Comparison of ENCODE assay signal across 8 cellular contexts in the genomic region with DNA sequence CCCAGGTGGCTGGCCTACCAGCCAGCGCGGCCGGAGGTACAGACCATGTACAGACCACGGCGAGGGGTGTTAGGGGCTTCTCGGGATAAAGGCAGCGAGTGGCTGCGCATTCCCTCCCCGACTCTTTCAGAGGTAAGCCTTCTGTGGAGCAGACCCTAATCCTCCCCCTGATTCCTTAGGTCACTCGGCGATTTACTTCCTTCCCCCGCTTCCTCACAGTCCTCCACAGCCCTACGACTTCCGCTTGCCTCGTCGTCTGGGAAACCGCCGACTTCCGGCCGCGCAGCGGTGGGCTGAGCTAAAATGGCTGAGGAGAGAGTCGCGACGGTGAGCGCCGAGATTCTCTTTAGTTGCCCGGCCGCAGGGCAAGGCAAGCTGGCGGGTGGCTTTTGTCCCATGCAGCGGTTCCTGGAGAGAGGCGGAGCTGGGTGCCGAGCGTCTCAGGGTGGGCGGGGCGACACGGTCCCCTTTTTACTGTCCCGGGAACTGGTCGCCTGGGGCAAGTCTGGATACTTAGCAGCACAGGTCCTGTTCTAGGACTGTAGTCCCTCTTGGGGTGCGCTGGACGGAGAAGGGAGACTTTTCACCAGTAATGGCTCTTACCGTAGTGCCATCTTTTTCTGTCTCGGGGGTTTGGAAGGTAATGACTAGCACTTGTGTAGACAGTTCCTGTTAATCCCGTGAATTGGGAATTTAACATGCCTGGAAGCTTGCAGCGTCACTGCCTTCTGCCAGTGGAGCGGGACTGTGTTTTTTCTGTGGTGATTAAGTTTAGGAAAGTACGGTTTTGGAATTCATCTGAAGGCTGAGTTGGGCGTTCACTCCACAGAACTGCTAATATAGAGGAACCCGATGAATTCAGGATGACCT. TPM values are rescaled to one million over a fixed set of nuclear protein-coding genes. Genes with fewer than 3 reads are reported as not detected.
DNase-seq lines count a peak whose midpoint lies in the region; ATAC-seq and TF ChIP-seq lines count a peak whose summit lies in the region.

TSS of gene BBS4 (plus strand) at position 283 of the 870 bp plus-strand sequence. CDS start at position 304, 21 bp downstream.
A gene with protein sequence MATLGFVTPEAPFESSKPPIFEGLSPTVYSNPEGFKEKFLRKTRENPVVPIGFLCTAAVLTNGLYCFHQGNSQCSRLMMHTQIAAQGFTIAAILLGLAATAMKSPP (minus strand): TSS at position 258 of the 870 bp plus-strand sequence. CDS start 9,808 bp downstream, outside the sequence.

- H3K27me3 ChIP-seq in SJCRH30 (no peaks in the 10 kb centered on the region), skeletal muscle satellite cell (ENCODE audit: control insufficient read depth, insufficient read depth, low read length) (peaks cover under 1% of the 10 kb centered on the region)

- peak; percentile 98 for ATAC-seq in GM18505 (IDR thresholded peaks at IDR 0.05; ENCODE audit: unreplicated experiment)
- peak; percentile 97 for ATAC-seq in HG02938 (IDR thresholded peaks at IDR 0.05; ENCODE audit: unreplicated experiment)

- H3K4me3 ChIP-seq in SJCRH30 (peak within 1 kb of the TSS; percentile 70), skeletal muscle satellite cell (ENCODE audit: low read length) (peak within 1 kb of the TSS; percentile 80)

- H3K4me1 ChIP-seq in SJCRH30 (peaks cover 4% of the 10 kb centered on the region; the same call in 1 of the 2 replicates), skeletal muscle satellite cell (ENCODE audit: control insufficient read depth, insufficient read depth, low read length) (peaks cover 7% of the 10 kb centered on the region)

- TF ChIP-seq POLR2A in GM18505 (IDR thresholded peaks at IDR 0.05; ENCODE audit: borderline replicate concordance, extremely low read depth, insufficient read depth, insufficient read length) = peak; percentile 85

- H3K36me3 ChIP-seq in SJCRH30 = no peaks in the 10 kb centered on the region
- H3K36me3 ChIP-seq in skeletal muscle satellite cell (ENCODE audit: insufficient read depth, low read length) = no peaks in the 10 kb centered on the region

- peak within 1 kb of the TSS; percentile 71 for H3K27ac ChIP-seq in SJCRH30

- DNase-seq in SJCRH30 = peak; percentile 94 to 95
- peak; percentile 96 for DNase-seq in astrocyte of the hippocampus (ENCODE audit: low read depth, low spot score)
- peak; percentile 81 for DNase-seq in iPS DF 4.7 (ENCODE audit: extremely low read depth, low spot score)
- DNase-seq in NCI-H1930 (lab: John Stamatoyannopoulos, UW) = no peak
- DNase-seq in NOMO-1 treated with dmso at 0.1 percent for 144 hours (lab: John Stamatoyannopoulos, UW; ENCODE audit: unreplicated experiment) = no peak

- peak within 1 kb of the TSS; percentile 90 for H3K4me2 ChIP-seq in skeletal muscle satellite cell (ENCODE audit: low read length)

- no peaks in the 10 kb centered on the region for H3K9me3 ChIP-seq in SJCRH30 (replicated peaks)
- H3K9me3 ChIP-seq in skeletal muscle satellite cell (replicated peaks; ENCODE audit: low read length) = no peaks in the 10 kb centered on the region

- peak within 1 kb of the TSS; percentile 82 for H3K9ac ChIP-seq in skeletal muscle satellite cell (ENCODE audit: low read depth, low read length)

RNA-seq across cellular contexts. Expression of gene BBS4, which starts in this region (rescaled TPM):
- total RNA-seq in SJCRH30 (2014; rRNA removed; shearing (Covaris generic)) = 11.0 and 19.6 TPM in 2 replicates
- 16.8 and 44.4 TPM in 2 replicates for total RNA-seq in skeletal muscle satellite cell (2012; rRNA removed)

RNA-seq across cellular contexts. Expression of the second gene that starts in this region (rescaled TPM):
- not detected in 2 replicates for total RNA-seq in SJCRH30 (2014; rRNA removed; shearing (Covaris generic))
- total RNA-seq in skeletal muscle satellite cell (2012; rRNA removed) = 0.22 TPM in 1 of 2 replicates, not detected in the other

Comparison
In these comparisons a context has a peak if more than half of its experiments do, and no peak if none do; other contexts are left out.
1. DNase-seq: peak in SJCRH30 (2 of 2), astrocyte of the hippocampus (single experiment) and iPS DF 4.7 (single experiment); none in NCI-H1930 (0 of 2) and NOMO-1 treated with dmso at 0.1 percent for 144 hours (single experiment).